ENCODE assay signal across 21 cellular contexts in genomic region chr10:104040862-104041789, GRCh38. TPM values are rescaled to one million over a fixed set of nuclear protein-coding genes. Genes with fewer than 3 reads are reported as not detected.
DNase-seq lines count a peak whose midpoint lies in the region; ATAC-seq and TF ChIP-seq lines count a peak whose summit lies in the region.
"Had no signal": no experiment of that assay in that cellular context is flagged by ENCODE, and none has a peak within 500 bp of the region (broad histone marks: within the 10 kb centered on the region; RNA-seq: fewer than 3 reads in every experiment).

No MANE protein-coding gene starts in this region.

- H3K27ac ChIP-seq in RWPE1 (peak overlapping the region; percentile 32), testis (no peak overlapping the region)
- H3K27ac ChIP-seq: BLaER1, GM23248 had no signal

- H3K36me3 Mint-ChIP-seq in neural crest cell (ENCODE audit: low read depth): no peaks in the 10 kb centered on the region
- H3K36me3 Mint-ChIP-seq: CD4-positive, alpha-beta memory T cell had no signal

- H3K4me3 Mint-ChIP-seq in neural crest cell: no peak overlapping the region
- H3K4me3 Mint-ChIP-seq: CD4-positive, alpha-beta memory T cell had no signal

- 80 to 86% methylated on average over 9 of the region's 9 CpGs for whole genome bisulfite sequencing in testis, 2 donors

- H3K4me3 ChIP-seq in testis: no peak overlapping the region
- H3K4me3 ChIP-seq: BLaER1, GM23248, MG63 had no signal

- H3K9me3 ChIP-seq in testis: no peaks in the 10 kb centered on the region
- H3K9me3 ChIP-seq: BLaER1, MG63 had no signal

- POLR2A ChIA-PET in RWPE1 (lab: Yijun Ruan, JAX; ENCODE audit: low non-redundant PET): no interaction called here

- H3K4me1 Mint-ChIP-seq in neural crest cell: no peaks in the 10 kb centered on the region
- H3K4me1 Mint-ChIP-seq: CD4-positive, alpha-beta memory T cell had no signal

- TF ChIP-seq POLR2A in testis (IDR thresholded peaks at IDR 0.05): no peak

- H3K27me3 ChIP-seq in testis: no peaks in the 10 kb centered on the region
- H3K27me3 ChIP-seq: BLaER1, MG63 had no signal

- DNase-seq in NOMO-1 treated with dmso at 0.1 percent for 144 hours (lab: John Stamatoyannopoulos, UW; ENCODE audit: unreplicated experiment): peak; percentile 8
- DNase-seq in NOMO-1 treated with DMSO at 0.1 percent for 48 hours (lab: John Stamatoyannopoulos, UW; ENCODE audit: unreplicated experiment): no peak
- peak; percentile 68 for DNase-seq in HCEC 1CT
- no peak for DNase-seq in RWPE1 (ENCODE audit: low spot score)
- no peak for DNase-seq in neural crest cell (ENCODE audit: low read depth, low spot score)
- DNase-seq in testis: no peak
- DNase-seq: CD4-positive, alpha-beta memory T cell; DMS153; GF-D8; GM23248; Kasumi-1; MG63; NCI-H187 treated with DMSO at 0.1 percent for 48 hours; NCI-H226; OCI-M1; RPMI8226; SIG-M5 had no signal

- intact Hi-C loops in testis (cut with DNase I; ENCODE audit: low total_unique reads): loop anchor here (10.0 kb wide), 1 partner anchor 164 kb away; no protein-coding TSS in a partner anchor

- no peaks in the 10 kb centered on the region for H3K4me1 ChIP-seq in testis

- CTCF ChIA-PET in RWPE1 (lab: Yijun Ruan, JAX): interaction anchor here (0.6 to 1.1 kb wide), 6 partner anchors 9 to 522 kb away, joined by 3 to 5 read pairs (median 3); no protein-coding TSS in a partner anchor

- peak overlapping the region; percentile 27 for H3K27ac Mint-ChIP-seq in neural crest cell (ENCODE audit: unreplicated experiment)

- no peak for TF ChIP-seq CTCF in RWPE1 (conservative IDR thresholded peaks at IDR 0.05; ENCODE audit: low read depth)
- TF ChIP-seq CTCF in neural crest cell (conservative IDR thresholded peaks at IDR 0.05): no peak
- no peak for TF ChIP-seq CTCF in testis (IDR thresholded peaks at IDR 0.05)

- ATAC-seq in HG03342 (IDR thresholded peaks at IDR 0.05; ENCODE audit: unreplicated experiment): no peak
- ATAC-seq: SK-N-SH treated with all-trans-retinoic acid at 6 μM for 48 hours had no signal

- no peaks in the 10 kb centered on the region for H3K36me3 ChIP-seq in testis (ENCODE audit: low read depth, missing control alignments)
- H3K36me3 ChIP-seq: BLaER1, MG63 had no signal

- H3K9me3 Mint-ChIP-seq in neural crest cell: no peaks in the 10 kb centered on the region

- H3K27me3 Mint-ChIP-seq in neural crest cell (ENCODE audit: low read depth): no peaks in the 10 kb centered on the region
- H3K27me3 Mint-ChIP-seq: CD4-positive, alpha-beta memory T cell had no signal

RNA-seq across cellular contexts. Expression of gene COL17A1, which starts 44.6 kb away (rescaled TPM):
- not detected in 2 replicates for total RNA-seq in neural crest cell
- 10 to 100 TPM in 1 of 2 donors, 1 to 10 TPM in 1; 7.1 to 30.6 TPM for total RNA-seq in testis
- 17.1 TPM for polyA plus RNA-seq in testis (ENCODE audit: insufficient read depth, low read depth, low replicate concordance)
- total RNA-seq: A673; CD4-positive, alpha-beta memory T cell; GM23248 had no signal
- polyA plus RNA-seq: CD4-positive, alpha-beta memory T cell had no signal

Comparison
In these comparisons a context has a peak if more than half of its experiments do, and no peak if none do; other contexts are left out.
1. DNase-seq: peak in NOMO-1 treated with dmso at 0.1 percent for 144 hours (single experiment) and HCEC 1CT (single experiment); none in NOMO-1 treated with DMSO at 0.1 percent for 48 hours (single experiment), RWPE1 (single experiment), neural crest cell (single experiment) and testis (single experiment).